In genomic region chr4:107380836-107381438, GRCh38 we compare ENCODE assay signal across 17 cellular contexts.
DNase-seq lines count a peak whose midpoint lies in the region; TF ChIP-seq lines count a peak whose summit lies in the region.
"Had no signal": no experiment of that assay in that cellular context is flagged by ENCODE, and none has a peak within 500 bp of the region (broad histone marks: within the 10 kb centered on the region; RNA-seq: fewer than 3 reads in every experiment).

No MANE protein-coding gene starts in this region.

- H3K4me1 ChIP-seq in esophagus squamous epithelium, result no peaks in the 10 kb centered on the region
- H3K4me1 ChIP-seq: lower lobe of right lung had no signal

- no peaks in the 10 kb centered on the region for H3K9me3 ChIP-seq in esophagus squamous epithelium
- H3K9me3 ChIP-seq: lower lobe of right lung, SJSA1 had no signal

- no peaks in the 10 kb centered on the region for H3K27me3 ChIP-seq in esophagus squamous epithelium
- H3K27me3 ChIP-seq: SJSA1 had no signal

- no peak overlapping the region for H3K4me3 ChIP-seq in esophagus squamous epithelium
- H3K4me3 ChIP-seq: lower lobe of right lung, SJSA1 had no signal

- no peak for TF ChIP-seq CTCF in esophagus squamous epithelium (IDR thresholded peaks at IDR 0.05)

- intact Hi-C loops in esophagus squamous epithelium (cut with DNase I), result no loop called here

- H3K36me3 ChIP-seq in esophagus squamous epithelium, result no peaks in the 10 kb centered on the region
- H3K36me3 ChIP-seq: lower lobe of right lung, SJSA1 had no signal

- DNase-seq in AG08395 (ENCODE audit: low spot score) (peak; percentile 32), ELR (ENCODE audit: low read depth) (peak; percentile 49), RPMI7951 (ENCODE audit: low read depth) (peak; percentile 71), fibroblast of peridontal ligament (ENCODE audit: extremely low read depth) (peak; percentile 16), NCI-H2029 treated with DMSO at 0.1 percent for 48 hours (lab: John Stamatoyannopoulos, UW) (no peak), erythroblast (lab: John Stamatoyannopoulos, UW) (no peak), esophagus squamous epithelium (lab: John Stamatoyannopoulos, UW) (no peak)
- DNase-seq in central memory CD4-positive, alpha-beta T cell, result no peak
- DNase-seq: activated CD4-positive, alpha-beta T cell treated with anti-CD3 and anti-CD28 coated beads, Interleukin-2, amount 50 U/mL, for 1 hour; activated naive CD8-positive, alpha-beta T cell treated with anti-CD3 and anti-CD28 coated beads, Interleukin-2, amount 10 ng/mL, durations not matched to agents 7 days and 5 days; activated T-cell treated with anti-CD3 and anti-CD28 coated beads, Interleukin-2, amount 50 U/mL, for 24 hours; C1 segment of cervical spinal cord; DMS79 treated with DMSO at 0.1 percent for 48 hours; GOT3; lower lobe of right lung; natural killer cell had no signal

- TF ChIP-seq POLR2A in erythroblast (IDR thresholded peaks at IDR 0.05; ENCODE audit: low read length), result no peak
- no peak for TF ChIP-seq POLR2A in esophagus squamous epithelium (IDR thresholded peaks at IDR 0.05)

- 89% methylated on average over 20 of the region's 20 CpGs for WGBS in esophagus squamous epithelium, 2 donors

- H3K27ac ChIP-seq in esophagus squamous epithelium, result no peak overlapping the region
- H3K27ac ChIP-seq: lower lobe of right lung, SJSA1 had no signal

Comparison
In these comparisons a context has a peak if more than half of its experiments do, and no peak if none do; other contexts are left out.
1. DNase-seq: peak in AG08395 (single experiment), ELR (single experiment), RPMI7951 (single experiment) and fibroblast of peridontal ligament (single experiment); none in NCI-H2029 treated with DMSO at 0.1 percent for 48 hours (single experiment), central memory CD4-positive, alpha-beta T cell (single experiment), erythroblast (0 of 2) and esophagus squamous epithelium (single experiment).